18 cellular contexts compared by ENCODE assay signal in the genomic region with DNA sequence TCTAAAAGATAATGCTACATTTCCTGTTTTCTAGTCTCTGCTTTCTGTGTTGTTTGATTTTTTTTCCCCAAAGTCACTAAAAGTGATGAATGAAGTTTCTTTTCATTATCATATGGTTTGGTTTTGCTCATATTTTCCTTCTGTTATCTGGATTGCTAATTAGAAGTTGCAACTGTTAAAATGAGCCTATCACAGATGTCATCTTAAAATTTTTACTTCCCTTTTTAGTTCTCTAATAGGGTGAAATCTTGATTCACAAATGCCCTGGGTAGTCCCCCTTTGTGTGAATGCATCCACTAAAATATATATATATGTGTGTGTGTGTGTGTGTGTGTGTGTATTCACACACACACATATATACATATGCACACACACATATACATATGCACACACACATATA.
DNase-seq lines count a peak whose midpoint lies in the region; ATAC-seq, FAIRE-seq and TF ChIP-seq lines count a peak whose summit lies in the region.
"Had no signal": no experiment of that assay in that cellular context is flagged by ENCODE, and none has a peak within 500 bp of the region (broad histone marks: within the 10 kb centered on the region; RNA-seq: fewer than 3 reads in every experiment).

No MANE protein-coding gene starts in this region.

- TF ChIP-seq CTCF in OCI-LY3 (IDR thresholded peaks at IDR 0.05; ENCODE audit: low read depth, low read length): no peak

- no peak for ATAC-seq in HG02678 (IDR thresholded peaks at IDR 0.05; ENCODE audit: unreplicated experiment)
- ATAC-seq: CD8-positive, alpha-beta T cell had no signal

- CTCF ChIA-PET in HEK293T (lab: Yijun Ruan, JAX): no interaction called here

- DNase-seq in NCI-H128 (lab: John Stamatoyannopoulos, UW; ENCODE audit: unreplicated experiment): no peak
- DNase-seq in HEK293T (ENCODE audit: extremely low spot score): no peak
- DNase-seq: Caco-2; CD4-positive, CD25-positive, alpha-beta regulatory T cell; CD8-positive, alpha-beta T cell; DMS153; DND-41; H7; HCEC 1CT had no signal

- POLR2A ChIA-PET in HEK293T (lab: Yijun Ruan, JAX): no interaction called here

- H4K20me1 ChIP-seq in BLaER1: no peaks in the 10 kb centered on the region
- H4K20me1 ChIP-seq in OCI-LY3 (ENCODE audit: insufficient read depth, low read length): no peaks in the 10 kb centered on the region

- peak; percentile 58 for FAIRE-seq in endometrium (lab: Jason Lieb, UNC)
- FAIRE-seq: G401.6, GM19239, H1 had no signal

- no peak overlapping the region for H3K27ac ChIP-seq in BLaER1
- H3K27ac ChIP-seq in OCI-LY3 (ENCODE audit: low read length): peak overlapping the region; percentile 20; the same call in 1 of the 2 replicates
- H3K27ac ChIP-seq: C4-2B had no signal

- H3K9me3 ChIP-seq in BLaER1 (0 out of 2 replicates have a peak, but pooled peaks cover 5% of the 10 kb centered on the region), OCI-LY3 (ENCODE audit: insufficient read depth, low read length) (no peaks in the 10 kb centered on the region)
- H3K9me3 ChIP-seq: Caco-2 had no signal

- H3K36me3 ChIP-seq in BLaER1 (no peaks in the 10 kb centered on the region), OCI-LY3 (replicated peaks; ENCODE audit: low read depth, low read length) (no peaks in the 10 kb centered on the region)

- H2AFZ ChIP-seq in OCI-LY3 (ENCODE audit: low read depth, low read length): no peak overlapping the region

- no peak overlapping the region for H3K4me3 ChIP-seq in BLaER1
- peak overlapping the region; percentile 29; the same call in 1 of the 2 replicates for H3K4me3 ChIP-seq in OCI-LY3 (ENCODE audit: low read length)
- H3K4me3 ChIP-seq: GM23248 had no signal

- H3K9ac ChIP-seq in BLaER1 (no peak overlapping the region), OCI-LY3 (ENCODE audit: low read length) (no peak overlapping the region)
- H3K9ac ChIP-seq: GM23248 had no signal

- peak overlapping the region; percentile 97; the same call in 1 of the 2 replicates for H3K4me2 ChIP-seq in BLaER1
- peak overlapping the region; percentile 45 for H3K4me2 ChIP-seq in OCI-LY3 (ENCODE audit: low read length)

- H3K27me3 ChIP-seq in BLaER1 (no peaks in the 10 kb centered on the region), OCI-LY3 (ENCODE audit: low read depth, low read length) (0 out of 2 replicates have a peak, but pooled peaks cover 5% of the 10 kb centered on the region)

- H3K79me2 ChIP-seq in OCI-LY3 (ENCODE audit: low read length): no peaks in the 10 kb centered on the region

- H3K4me1 ChIP-seq in BLaER1 (peaks cover 58% of the 10 kb centered on the region), OCI-LY3 (ENCODE audit: low read length) (peaks cover 54% of the 10 kb centered on the region)

TF ChIP-seq in HEK293T, 16 proteins besides CTCF, POLR2A, EP300 and RAD21:
- TF ChIP-seq FOXK2 (IDR thresholded peaks at IDR 0.05) (no peak), LEF1 (IDR thresholded peaks at IDR 0.05; ENCODE audit: borderline replicate concordance) (no peak), HDGF (IDR thresholded peaks at IDR 0.05; ENCODE audit: borderline replicate concordance) (no peak), CTBP1 (IDR thresholded peaks at IDR 0.05; ENCODE audit: borderline replicate concordance) (no peak), TARDBP (IDR thresholded peaks at IDR 0.05) (no peak), NFRKB (IDR thresholded peaks at IDR 0.05) (no peak), ELF4 (IDR thresholded peaks at IDR 0.05) (no peak), BHLHE40 (IDR thresholded peaks at IDR 0.05; ENCODE audit: borderline replicate concordance) (no peak), SUZ12 (IDR thresholded peaks at IDR 0.05) (no peak), L3MBTL2 (conservative IDR thresholded peaks at IDR 0.05) (no peak), FOXA1 (IDR thresholded peaks at IDR 0.05) (no peak), SP1 (IDR thresholded peaks at IDR 0.05) (no peak), FOXM1 (IDR thresholded peaks at IDR 0.05; ENCODE audit: borderline replicate concordance) (no peak), ZNF384 (IDR thresholded peaks at IDR 0.05) (no peak), ARNT (IDR thresholded peaks at IDR 0.05) (no peak)
- TF ChIP-seq, protein P1, sequence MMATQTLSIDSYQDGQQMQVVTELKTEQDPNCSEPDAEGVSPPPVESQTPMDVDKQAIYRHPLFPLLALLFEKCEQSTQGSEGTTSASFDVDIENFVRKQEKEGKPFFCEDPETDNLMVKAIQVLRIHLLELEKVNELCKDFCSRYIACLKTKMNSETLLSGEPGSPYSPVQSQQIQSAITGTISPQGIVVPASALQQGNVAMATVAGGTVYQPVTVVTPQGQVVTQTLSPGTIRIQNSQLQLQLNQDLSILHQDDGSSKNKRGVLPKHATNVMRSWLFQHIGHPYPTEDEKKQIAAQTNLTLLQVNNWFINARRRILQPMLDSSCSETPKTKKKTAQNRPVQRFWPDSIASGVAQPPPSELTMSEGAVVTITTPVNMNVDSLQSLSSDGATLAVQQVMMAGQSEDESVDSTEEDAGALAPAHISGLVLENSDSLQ (IDR thresholded peaks at IDR 0.05): no peak
TF ChIP-seq in HEK293T: peak in this region for 0.
